In the genomic region with DNA sequence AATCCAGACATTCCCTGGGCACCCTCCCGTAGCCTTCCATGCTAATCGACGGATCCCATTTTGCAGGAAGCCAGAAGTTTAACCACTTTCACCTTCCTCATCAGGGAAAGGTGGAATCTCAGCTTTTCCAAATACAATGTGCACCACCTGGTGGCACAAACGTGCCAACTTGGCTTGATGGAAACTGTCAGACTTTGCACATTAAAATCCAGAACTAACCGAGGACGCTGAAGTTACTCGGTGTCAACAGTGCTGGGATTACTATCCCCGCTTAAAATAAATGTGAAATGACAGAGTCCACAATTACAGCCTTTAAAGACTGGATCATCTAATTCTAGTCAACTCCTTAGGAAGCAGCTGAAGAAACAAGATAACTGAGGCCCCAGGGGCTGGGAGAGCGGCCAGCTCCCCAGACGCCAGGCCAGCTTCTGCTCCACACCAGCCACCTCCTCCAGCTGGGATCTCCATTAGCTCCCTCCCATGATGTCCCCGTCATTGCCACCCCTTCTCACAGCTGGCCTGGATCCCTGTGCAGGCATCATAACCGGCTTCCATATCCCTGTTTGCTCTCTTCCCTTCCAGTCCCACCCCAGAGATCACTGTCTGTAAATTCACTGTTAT, we compare ENCODE assay signal across 9 cellular contexts. TPM values are rescaled to one million over a fixed set of nuclear protein-coding genes. Genes with fewer than 3 reads are reported as not detected.
DNase-seq lines count a peak whose midpoint lies in the region; ATAC-seq, FAIRE-seq and TF ChIP-seq lines count a peak whose summit lies in the region.
"Had no signal": no experiment of that assay in that cellular context is flagged by ENCODE, and none has a peak within 500 bp of the region (broad histone marks: within the 10 kb centered on the region; RNA-seq: fewer than 3 reads in every experiment).

No MANE protein-coding gene starts in this region.

- no peak overlapping the region for H2AFZ ChIP-seq in mammary epithelial cell (ENCODE audit: low read depth, low read length)

- H3K79me2 ChIP-seq in mammary epithelial cell (ENCODE audit: insufficient read depth, low read length): no peaks in the 10 kb centered on the region

- H4K20me1 ChIP-seq in mammary epithelial cell (ENCODE audit: insufficient read depth, low read length): no peaks in the 10 kb centered on the region

- H3K4me1 ChIP-seq in mammary epithelial cell (ENCODE audit: insufficient read depth, low read length): no peaks in the 10 kb centered on the region
- H3K4me1 ChIP-seq: SJCRH30 had no signal

- intact Hi-C loops in mammary epithelial cell (cut with micrococcal nuclease): loop anchor here (1.0 to 5.0 kb wide), 4 partner anchors 114 to 320 kb away; a partner anchor contains a TSS

- no peak overlapping the region for H3K4me2 ChIP-seq in mammary epithelial cell (ENCODE audit: insufficient read depth, low read depth, low read length)

- H3K27me3 ChIP-seq in mammary epithelial cell (ENCODE audit: insufficient read depth, low read length): no peaks in the 10 kb centered on the region
- H3K27me3 ChIP-seq: SJCRH30 had no signal

- H3K27ac ChIP-seq in mammary epithelial cell (ENCODE audit: insufficient read depth, low read depth, low read length): no peak overlapping the region

- DNase-seq in NCI-H69 (lab: John Stamatoyannopoulos, UW) (peak; percentile 57), mammary epithelial cell (no peak), medulla oblongata (ENCODE audit: extremely low spot score) (peak; percentile 62), GM19239 (ENCODE audit: insufficient read length, low spot score) (no peak), A172 (ENCODE audit: low spot score) (no peak), GOT3 (lab: John Stamatoyannopoulos, UW) (no peak)

- dilution Hi-C loops in mammary epithelial cell (cut with HindIII; ENCODE audit: low sequenced_read_pairs): loop anchor here (5.0 to 10.0 kb wide), 2 partner anchors 52 to 170 kb away; a partner anchor contains a TSS

- FAIRE-seq in GM19239 (lab: Jason Lieb, UNC): no peak

- in situ Hi-C loops in mammary epithelial cell (cut with MboI; ENCODE audit: low sequenced_read_pairs in 2 of 2): loop anchor here in 1 of 2 donors (25.0 kb wide), 1 partner anchor 205 kb away; a partner anchor contains a TSS

- BruUV-seq in mammary epithelial cell (replicated peaks; lab: Mats Ljungman, UMichigan): no TSS peak

- no peak for ATAC-seq in GM21825 (IDR thresholded peaks at IDR 0.05; ENCODE audit: unreplicated experiment)

- H3K4me3 ChIP-seq in mammary epithelial cell (replicated peaks in 1 of 3; ENCODE audit: insufficient read depth in 1 of 3, low read depth in 2 of 3, low read length in 3 of 3): no peak overlapping the region
- H3K4me3 ChIP-seq: SJCRH30 had no signal

- no peak overlapping the region for H3K9ac ChIP-seq in mammary epithelial cell (ENCODE audit: insufficient read depth, low read length)

- TF ChIP-seq CTCF in GM12874 (IDR thresholded peaks at IDR 0.05; ENCODE audit: insufficient read depth, low read depth, low read length) (peak; percentile 10; the same call in 1 of the 2 replicates), mammary epithelial cell (conservative IDR thresholded peaks at IDR 0.05 in 1 of 2, IDR thresholded peaks at IDR 0.05 in 1 of 2; ENCODE audit: extremely low read depth in 1 of 2, insufficient read depth in 1 of 2, low read depth in 1 of 2, low read length in 2 of 2) (peak; percentile 45 to 63)

- CTCF ChIA-PET in mammary epithelial cell (lab: Charles Lee; ENCODE audit: low non-redundant PET): no interaction called here

- peaks cover 22% of the 10 kb centered on the region for H3K36me3 ChIP-seq in mammary epithelial cell (ENCODE audit: insufficient read depth, low read length)
- H3K36me3 ChIP-seq: SJCRH30 had no signal

- 23% methylated on average over 10 of the region's 12 CpGs for WGBS in mammary epithelial cell (ENCODE audit: low coverage, missing lambda C conversion rate)

- no peaks in the 10 kb centered on the region for H3K9me3 ChIP-seq in mammary epithelial cell (replicated peaks; ENCODE audit: insufficient read depth, low read length)
- H3K9me3 ChIP-seq: SJCRH30 had no signal

RNA-seq across cellular contexts. Expression of a gene that starts 50.2 kb away (rescaled TPM):
- 10 to 100 TPM; 14.2 to 49.7 TPM for total RNA-seq in mammary epithelial cell
- 5.2 TPM for polyA plus RNA-seq in mammary epithelial cell
- 1.8 TPM for polyA minus RNA-seq in mammary epithelial cell
- 20.7 and 25.4 TPM in 2 replicates for total RNA-seq in A172 (2014; rRNA removed; shearing (Covaris generic))

Comparison
In these comparisons a context has a peak if more than half of its experiments do, and no peak if none do; other contexts are left out.
1. DNase-seq: peak in NCI-H69 (single experiment) and medulla oblongata (single experiment); none in mammary epithelial cell (single experiment), GM19239 (single experiment), A172 (single experiment) and GOT3 (single experiment).